In genomic region chr9:104907278-104907951, GRCh38 we compare ENCODE assay signal across 12 cellular contexts. TPM values are rescaled to one million over a fixed set of nuclear protein-coding genes. Genes with fewer than 3 reads are reported as not detected.
DNase-seq lines count a peak whose midpoint lies in the region; ATAC-seq, FAIRE-seq and TF ChIP-seq lines count a peak whose summit lies in the region.
"Had no signal": no experiment of that assay in that cellular context is flagged by ENCODE, and none has a peak within 500 bp of the region (broad histone marks: within the 10 kb centered on the region; RNA-seq: fewer than 3 reads in every experiment).

No MANE protein-coding gene starts in this region.

- DNase-seq in EL (peak; percentile 89), astrocyte of the cerebellum (ENCODE audit: low read depth) (peak; percentile 57), glomerular visceral epithelial cell (ENCODE audit: extremely low spot score) (peak; percentile 54), gastrocnemius medialis (peak in 1 of 2 donors; percentile 25), NCI-H128 (lab: John Stamatoyannopoulos, UW; ENCODE audit: unreplicated experiment) (no peak), MM.1S (no peak), GM19239 (ENCODE audit: insufficient read length, low spot score) (no peak), NCI-H2081 (lab: John Stamatoyannopoulos, UW) (no peak)
- DNase-seq: activated T-cell treated with anti-CD3 and anti-CD28 coated beads, Interleukin-2, amount 50 U/mL, for 72 hours; Calu3; naive thymus-derived CD4-positive, alpha-beta T cell; NCI-H510A had no signal

- TF ChIP-seq CTCF in astrocyte of the cerebellum (IDR thresholded peaks at IDR 0.05; ENCODE audit: low read depth, low read length, missing control alignments): no peak
- no peak for TF ChIP-seq CTCF in gastrocnemius medialis (IDR thresholded peaks at IDR 0.05 in 4 of 5, conservative IDR thresholded peaks at IDR 0.05 in 1 of 5)
- TF ChIP-seq CTCF in MM.1S (IDR thresholded peaks at IDR 0.05; ENCODE audit: low read length): no peak

- no peak for FAIRE-seq in GM19239 (lab: Jason Lieb, UNC)

- H3K36me3 ChIP-seq in gastrocnemius medialis (no peaks in the 10 kb centered on the region), MM.1S (replicated peaks; ENCODE audit: insufficient read depth, low read length) (no peaks in the 10 kb centered on the region)

- H4K20me1 ChIP-seq in MM.1S (ENCODE audit: insufficient read depth, low read length): no peaks in the 10 kb centered on the region

- H3K4me3 ChIP-seq in astrocyte of the cerebellum (ENCODE audit: low read depth, low read length): no peak overlapping the region
- no peak overlapping the region for H3K4me3 ChIP-seq in gastrocnemius medialis
- H3K4me3 ChIP-seq in MM.1S (ENCODE audit: low read length): no peak overlapping the region

- no peak overlapping the region for H3K9ac ChIP-seq in MM.1S (ENCODE audit: low read length)

- H3K27ac ChIP-seq in gastrocnemius medialis (peak overlapping the region; percentile 24 to 71 (median 60)), MM.1S (ENCODE audit: low read length) (no peak overlapping the region)

- intact Hi-C loops in gastrocnemius medialis (cut with DNase I; ENCODE audit: low total_unique reads): loop anchor here (2.0 kb wide), 1 partner anchor 39 kb away; no protein-coding TSS in a partner anchor

- no peaks in the 10 kb centered on the region for H3F3A ChIP-seq in MM.1S (ENCODE audit: insufficient read depth, low read length)

- H3K4me1 ChIP-seq in gastrocnemius medialis (peaks cover 90 to 97% of the 10 kb centered on the region in 2 donors), MM.1S (ENCODE audit: low read length) (no peaks in the 10 kb centered on the region)

- ATAC-seq in gastrocnemius medialis: peak; percentile 28 to 70
- ATAC-seq: naive thymus-derived CD4-positive, alpha-beta T cell had no signal

- in situ Hi-C loops in astrocyte of the cerebellum (cut with HindIII; ENCODE audit: low sequenced_read_pairs): no loop called here
- in situ Hi-C loops in gastrocnemius medialis (cut with MboI; ENCODE audit: low sequenced_read_pairs in 4 of 4): no loop called here

- no peaks in the 10 kb centered on the region for H3K9me2 ChIP-seq in MM.1S (replicated peaks; ENCODE audit: insufficient read depth, low read length)

- no peaks in the 10 kb centered on the region for H3K27me3 ChIP-seq in gastrocnemius medialis
- no peaks in the 10 kb centered on the region for H3K27me3 ChIP-seq in MM.1S (replicated peaks; ENCODE audit: insufficient read depth, low read length)

- no peak overlapping the region for H3K4me2 ChIP-seq in MM.1S (ENCODE audit: low read depth, low read length)

- no peaks in the 10 kb centered on the region for H3K79me2 ChIP-seq in MM.1S (ENCODE audit: low read length)

- H3K9me3 ChIP-seq in gastrocnemius medialis (no peaks in the 10 kb centered on the region), MM.1S (replicated peaks; ENCODE audit: insufficient read depth, low read length) (no peaks in the 10 kb centered on the region)

- H2AFZ ChIP-seq in MM.1S (ENCODE audit: low read length): no peak overlapping the region

- TF ChIP-seq POLR2A in gastrocnemius medialis (IDR thresholded peaks at IDR 0.05): no peak

RNA-seq across cellular contexts. Expression of gene ABCA1, which starts 20.5 kb away (rescaled TPM):
- 10 to 100 TPM in 3 of 4 donors, 1 to 10 TPM in 1; 4.9 to 23.8 (median 21.5) TPM for total RNA-seq in gastrocnemius medialis

Comparison
In these comparisons a context has a peak if more than half of its experiments do, and no peak if none do; other contexts are left out.
1. DNase-seq: peak in EL (single experiment), astrocyte of the cerebellum (single experiment) and glomerular visceral epithelial cell (single experiment); none in NCI-H128 (single experiment), MM.1S (single experiment), GM19239 (single experiment) and NCI-H2081 (0 of 2).